24 cellular contexts compared by ENCODE assay signal in genomic region chr16:66036162-66036561, GRCh38.
DNase-seq lines count a peak whose midpoint lies in the region; ATAC-seq and TF ChIP-seq lines count a peak whose summit lies in the region.
"Had no signal": no experiment of that assay in that cellular context is flagged by ENCODE, and none has a peak within 500 bp of the region (broad histone marks: within the 10 kb centered on the region; RNA-seq: fewer than 3 reads in every experiment).

No MANE protein-coding gene starts in this region.

- H3K27ac ChIP-seq in coronary artery (peak overlapping the region; percentile 13 to 76), right lobe of liver (no peak overlapping the region), PC-9 (no peak overlapping the region)
- H3K27ac ChIP-seq: foreskin keratinocyte, prostate gland, SJCRH30 had no signal

- H3K9me3 ChIP-seq in right lobe of liver (no peaks in the 10 kb centered on the region), PC-9 (ENCODE audit: insufficient read depth, low read depth) (no peaks in the 10 kb centered on the region)
- H3K9me3 ChIP-seq: prostate gland had no signal

- no peaks in the 10 kb centered on the region for H4K20me1 ChIP-seq in PC-9 (ENCODE audit: insufficient read depth)

- H3K4me1 Mint-ChIP-seq in activated CD8-positive, alpha-beta memory T cell treated with anti-CD3 and anti-CD28 coated beads, Interleukin-2, amount 10 ng/mL, durations not matched to agents 7 days and 5 days, result no peaks in the 10 kb centered on the region
- H3K4me1 Mint-ChIP-seq: activated B cell treated with CpG ODN at 0.5 μM for 24 hours had no signal

- H3K36me3 ChIP-seq in right lobe of liver (no peaks in the 10 kb centered on the region), PC-9 (ENCODE audit: low read depth) (no peaks in the 10 kb centered on the region)
- H3K36me3 ChIP-seq: prostate gland, SJCRH30 had no signal

- no peak overlapping the region for H3K4me3 Mint-ChIP-seq in activated CD8-positive, alpha-beta memory T cell treated with anti-CD3 and anti-CD28 coated beads, Interleukin-2, amount 10 ng/mL, durations not matched to agents 7 days and 5 days
- H3K4me3 Mint-ChIP-seq: activated B cell treated with CpG ODN at 0.5 μM for 24 hours; activated CD8-positive, alpha-beta T cell treated with anti-CD3 and anti-CD28 coated beads, Interleukin-2, amount 10 ng/mL, durations not matched to agents 7 days and 5 days; CD4-positive, alpha-beta T cell; HFFc6 had no signal

- ATAC-seq in right lobe of liver, result peak; percentile 42 to 78 (median 54)
- ATAC-seq in activated CD8-positive, alpha-beta memory T cell treated with anti-CD3 and anti-CD28 coated beads, Interleukin-2, amount 10 ng/mL, durations not matched to agents 7 days and 5 days, result no peak
- ATAC-seq: activated CD8-positive, alpha-beta T cell treated with anti-CD3 and anti-CD28 coated beads, Interleukin-2, amount 10 ng/mL, durations not matched to agents 7 days and 5 days; foreskin keratinocyte had no signal

- intact Hi-C loops in right lobe of liver (cut with DNase I) (loop anchor here in 1 of 2 donors (10.0 kb wide), 1 partner anchor 229 kb away; no protein-coding TSS in a partner anchor), PC-9 (cut with micrococcal nuclease; ENCODE audit: unreplicated experiment) (no loop called here)

- no peaks in the 10 kb centered on the region for H3F3A ChIP-seq in PC-9 (ENCODE audit: insufficient read depth, low read depth)

- no peak for TF ChIP-seq CTCF in AG10803 (conservative IDR thresholded peaks at IDR 0.05; ENCODE audit: low read length)
- TF ChIP-seq CTCF in HFF-Myc (IDR thresholded peaks at IDR 0.05; ENCODE audit: low read depth, low read length, missing control alignments), result no peak
- TF ChIP-seq CTCF in coronary artery (IDR thresholded peaks at IDR 0.05), result no peak
- TF ChIP-seq CTCF in right lobe of liver (IDR thresholded peaks at IDR 0.05), result no peak
- TF ChIP-seq CTCF in PC-9 (conservative IDR thresholded peaks at IDR 0.05), result no peak

- no peaks in the 10 kb centered on the region for H3K79me2 ChIP-seq in PC-9 (ENCODE audit: low read depth)

- H3K27me3 ChIP-seq in right lobe of liver (no peaks in the 10 kb centered on the region), PC-9 (ENCODE audit: insufficient read depth, low read depth) (0 out of 2 replicates have a peak, but pooled peaks cover 4% of the 10 kb centered on the region)
- H3K27me3 ChIP-seq: SJCRH30 had no signal

- no peak for TF ChIP-seq POLR2A in right lobe of liver (IDR thresholded peaks at IDR 0.05)

- H3K27ac Mint-ChIP-seq in activated CD8-positive, alpha-beta memory T cell treated with anti-CD3 and anti-CD28 coated beads, Interleukin-2, amount 10 ng/mL, durations not matched to agents 7 days and 5 days, result no peak overlapping the region
- H3K27ac Mint-ChIP-seq: activated B cell treated with CpG ODN at 0.5 μM for 24 hours; activated CD8-positive, alpha-beta T cell treated with anti-CD3 and anti-CD28 coated beads, Interleukin-2, amount 10 ng/mL, durations not matched to agents 7 days and 5 days; CD4-positive, alpha-beta T cell; HFFc6 had no signal

- POLR2A ChIA-PET in PC-9 (lab: Charles Lee; ENCODE audit: unreplicated experiment), result no interaction called here

- H3K36me3 Mint-ChIP-seq in activated CD8-positive, alpha-beta memory T cell treated with anti-CD3 and anti-CD28 coated beads, Interleukin-2, amount 10 ng/mL, durations not matched to agents 7 days and 5 days, result no peaks in the 10 kb centered on the region

- WGBS in right lobe of liver (ENCODE audit: insufficient coverage, low coverage, low lambda C conversion rate, missing lambda C conversion rate), result 53% methylated on average over 7 of the region's 7 CpGs

- H3K9me3 Mint-ChIP-seq in activated CD8-positive, alpha-beta memory T cell treated with anti-CD3 and anti-CD28 coated beads, Interleukin-2, amount 10 ng/mL, durations not matched to agents 7 days and 5 days (ENCODE audit: low read depth), result no peaks in the 10 kb centered on the region
- H3K9me3 Mint-ChIP-seq: activated B cell treated with CpG ODN at 0.5 μM for 24 hours; CD4-positive, alpha-beta T cell; HFFc6 had no signal

- H3K4me2 ChIP-seq in PC-9, result no peak overlapping the region

- H3K9me2 ChIP-seq in PC-9 (ENCODE audit: insufficient read depth), result no peaks in the 10 kb centered on the region

- peak; percentile 60 for DNase-seq in AG10803 (ENCODE audit: low read depth)
- DNase-seq in HFF-Myc (ENCODE audit: extremely low read depth, low read depth), result peak; percentile 45
- DNase-seq in coronary artery (ENCODE audit: low spot score), result peak; percentile 46
- peak in 2 of 3 donors; percentile 23 to 26 for DNase-seq in right lobe of liver
- no peak for DNase-seq in medulla oblongata (ENCODE audit: extremely low spot score)
- no peak for DNase-seq in activated CD8-positive, alpha-beta memory T cell treated with anti-CD3 and anti-CD28 coated beads, Interleukin-2, amount 10 ng/mL, durations not matched to agents 7 days and 5 days
- DNase-seq in PC-9, result no peak
- DNase-seq in stimulated activated CD8-positive, alpha-beta memory T cell treated with anti-CD3 and anti-CD28 coated beads, Interleukin-4, amount 100 ng/mL, for 48 hours, result no peak
- DNase-seq: activated B cell treated with CpG ODN at 0.5 μM for 24 hours; activated CD8-positive, alpha-beta T cell treated with anti-CD3 and anti-CD28 coated beads, Interleukin-2, amount 10 ng/mL, durations not matched to agents 7 days and 5 days; activated naive CD4-positive, alpha-beta T cell treated with anti-CD3 and anti-CD28 coated beads, Interleukin-2, amount 50 U/mL, for 16 hours; activated T-cell treated with anti-CD3 and anti-CD28 coated beads, Interleukin-2, amount 50 U/mL, for 48 hours; CD4-positive, alpha-beta T cell; DMS53; foreskin keratinocyte; HFFc6; KG1; kidney glomerular epithelial cell; midbrain; NCI-H1092 treated with DMSO at 0.1 percent for 48 hours; NCI-H2107; NCI-H69 had no signal

- H3K27me3 Mint-ChIP-seq in activated CD8-positive, alpha-beta memory T cell treated with anti-CD3 and anti-CD28 coated beads, Interleukin-2, amount 10 ng/mL, durations not matched to agents 7 days and 5 days, result no peaks in the 10 kb centered on the region
- H3K27me3 Mint-ChIP-seq: activated B cell treated with CpG ODN at 0.5 μM for 24 hours had no signal

- peaks cover 0 to 6% (median 0%) of the 10 kb centered on the region in 4 donors for H3K4me1 ChIP-seq in right lobe of liver
- H3K4me1 ChIP-seq in PC-9 (replicated peaks; ENCODE audit: insufficient read depth), result no peaks in the 10 kb centered on the region
- H3K4me1 ChIP-seq: foreskin keratinocyte, prostate gland had no signal

- BruUV-seq in PC-9 (replicated peaks; lab: Mats Ljungman, UMichigan), result no TSS peak

- CTCF ChIA-PET in activated CD8-positive, alpha-beta memory T cell treated with anti-CD3 and anti-CD28 coated beads, Interleukin-2, amount 10 ng/mL, durations not matched to agents 7 days and 5 days (lab: Charles Lee), result no interaction called here
- CTCF ChIA-PET in PC-9 (lab: Charles Lee), result no interaction called here

- no peak overlapping the region for H3K4me3 ChIP-seq in AG10803 (ENCODE audit: low read length)
- no peak overlapping the region for H3K4me3 ChIP-seq in HFF-Myc (replicated peaks; ENCODE audit: low read depth, low read length)
- no peak overlapping the region for H3K4me3 ChIP-seq in coronary artery
- no peak overlapping the region for H3K4me3 ChIP-seq in right lobe of liver
- H3K4me3 ChIP-seq in PC-9, result no peak overlapping the region
- H3K4me3 ChIP-seq: prostate gland, SJCRH30 had no signal

- no peak overlapping the region for H2AFZ ChIP-seq in PC-9

Comparison
In these comparisons a context has a peak if more than half of its experiments do, and no peak if none do; other contexts are left out.
1. DNase-seq: peak in AG10803 (single experiment), HFF-Myc (single experiment), coronary artery (single experiment) and right lobe of liver (2 of 3); none in medulla oblongata (single experiment), activated CD8-positive, alpha-beta memory T cell treated with anti-CD3 and anti-CD28 coated beads, Interleukin-2, amount 10 ng/mL, durations not matched to agents 7 days and 5 days (single experiment), PC-9 (0 of 2) and stimulated activated CD8-positive, alpha-beta memory T cell treated with anti-CD3 and anti-CD28 coated beads, Interleukin-4, amount 100 ng/mL, for 48 hours (single experiment).
2. H3K27ac ChIP-seq: peak in coronary artery (2 of 2); none in right lobe of liver (0 of 3) and PC-9 (single experiment).